16 cellular contexts compared by ENCODE assay signal in genomic region chr10:6823770-6824169, GRCh38.
DNase-seq lines count a peak whose midpoint lies in the region; ATAC-seq, FAIRE-seq and TF ChIP-seq lines count a peak whose summit lies in the region.
"Had no signal": no experiment of that assay in that cellular context is flagged by ENCODE, and none has a peak within 500 bp of the region (broad histone marks: within the 10 kb centered on the region; RNA-seq: fewer than 3 reads in every experiment).

No MANE protein-coding gene starts in this region.

- CTCF ChIA-PET in A549 (lab: Yijun Ruan, JAX) (no interaction called here), mammary epithelial cell (lab: Charles Lee; ENCODE audit: low non-redundant PET) (no interaction called here)

- TF ChIP-seq RAD21 in A549 (conservative IDR thresholded peaks at IDR 0.05 in 1 of 2, IDR thresholded peaks at IDR 0.05 in 1 of 2), result no peak

- WGBS in A549 (ENCODE audit: missing lambda C conversion rate), result 0% methylated on average over 1 of the region's 1 CpG
- 64% methylated on average over 1 of the region's 1 CpG for WGBS in HUES64
- 0% methylated on average over 1 of the region's 1 CpG for WGBS in mammary epithelial cell (ENCODE audit: low coverage, missing lambda C conversion rate)

- H3K4me1 ChIP-seq in A549 (peaks cover 11% of the 10 kb centered on the region), HUES64 (ENCODE audit: insufficient read depth, low read length) (peaks cover 12% of the 10 kb centered on the region), mammary epithelial cell (ENCODE audit: insufficient read depth, low read length) (no peaks in the 10 kb centered on the region), foreskin keratinocyte (peaks cover 7% of the 10 kb centered on the region)
- H3K4me1 ChIP-seq: BLaER1 treated with 17β-estradiol and CSF1 and Interleukin-3, amounts not matched to agents 10 nM and 100 nM had no signal

- BruUV-seq in mammary epithelial cell (replicated peaks; lab: Mats Ljungman, UMichigan), result no TSS peak

- H3K9ac ChIP-seq in HUES64 (ENCODE audit: low read depth, low read length) (no peak overlapping the region), mammary epithelial cell (ENCODE audit: insufficient read depth, low read length) (no peak overlapping the region)
- H3K9ac ChIP-seq: BLaER1 treated with 17β-estradiol and CSF1 and Interleukin-3, amounts not matched to agents 10 nM and 100 nM had no signal

- H3K36me3 ChIP-seq in HUES64 (ENCODE audit: insufficient read depth, low read length) (no peaks in the 10 kb centered on the region), mammary epithelial cell (ENCODE audit: insufficient read depth, low read length) (no peaks in the 10 kb centered on the region)
- H3K36me3 ChIP-seq: BLaER1 treated with 17β-estradiol and CSF1 and Interleukin-3, amounts not matched to agents 10 nM and 100 nM had no signal

- H3K4me2 ChIP-seq in A549 (peak overlapping the region; percentile 49), mammary epithelial cell (ENCODE audit: insufficient read depth, low read depth, low read length) (no peak overlapping the region)
- H3K4me2 ChIP-seq: BLaER1 treated with 17β-estradiol and CSF1 and Interleukin-3, amounts not matched to agents 10 nM and 100 nM had no signal

- H3K9me3 ChIP-seq in A549 (no peaks in the 10 kb centered on the region), HUES64 (ENCODE audit: insufficient read depth, low read depth, low read length) (no peaks in the 10 kb centered on the region), mammary epithelial cell (replicated peaks; ENCODE audit: insufficient read depth, low read length) (no peaks in the 10 kb centered on the region)
- H3K9me3 ChIP-seq: BLaER1 treated with 17β-estradiol and CSF1 and Interleukin-3, amounts not matched to agents 10 nM and 100 nM had no signal

- no peak for TF ChIP-seq CTCF in A549 (IDR thresholded peaks at IDR 0.05)
- no peak for TF ChIP-seq CTCF in mammary epithelial cell (conservative IDR thresholded peaks at IDR 0.05 in 1 of 2, IDR thresholded peaks at IDR 0.05 in 1 of 2; ENCODE audit: extremely low read depth in 1 of 2, insufficient read depth in 1 of 2, low read depth in 1 of 2, low read length in 2 of 2)
- TF ChIP-seq CTCF in foreskin keratinocyte (conservative IDR thresholded peaks at IDR 0.05), result no peak

- peak in 1 of 2 experiments; percentile 41 for DNase-seq in A549 (ENCODE audit: low read depth in 1 of 2, low spot score in 1 of 2)
- DNase-seq in mammary epithelial cell, result peak; percentile 4
- peak in 1 of 2 donors; percentile 17 for DNase-seq in foreskin keratinocyte
- DNase-seq in SKM-1 (lab: John Stamatoyannopoulos, UW; ENCODE audit: unreplicated experiment), result no peak
- no peak for DNase-seq in left lobe of liver (ENCODE audit: low spot score)
- no peak for DNase-seq in NCI-H2107 (lab: John Stamatoyannopoulos, UW)
- DNase-seq: 8988T; ACHN; CD4-positive, CD25-positive, alpha-beta regulatory T cell; DMS53; GF-D8 had no signal

- POLR2A ChIA-PET in A549 (lab: Yijun Ruan, JAX), result no interaction called here

- no peaks in the 10 kb centered on the region for H4K20me1 ChIP-seq in mammary epithelial cell (ENCODE audit: insufficient read depth, low read length)
- H4K20me1 ChIP-seq: BLaER1 treated with 17β-estradiol and CSF1 and Interleukin-3, amounts not matched to agents 10 nM and 100 nM had no signal

- H3K79me2 ChIP-seq in mammary epithelial cell (ENCODE audit: insufficient read depth, low read length), result no peaks in the 10 kb centered on the region

- dilution Hi-C loops in mammary epithelial cell (cut with HindIII; ENCODE audit: low sequenced_read_pairs), result no loop called here

- intact Hi-C loops in mammary epithelial cell (cut with micrococcal nuclease), result no loop called here

- in situ Hi-C loops in mammary epithelial cell (cut with MboI; ENCODE audit: low sequenced_read_pairs in 2 of 2), result no loop called here

- H3K4me3 ChIP-seq in A549, result no peak overlapping the region
- no peak overlapping the region for H3K4me3 ChIP-seq in HUES64 (ENCODE audit: low read length)
- H3K4me3 ChIP-seq in mammary epithelial cell (replicated peaks in 1 of 3; ENCODE audit: insufficient read depth in 1 of 3, low read depth in 2 of 3, low read length in 3 of 3), result no peak overlapping the region
- H3K4me3 ChIP-seq: BLaER1 treated with 17β-estradiol and CSF1 and Interleukin-3, amounts not matched to agents 10 nM and 100 nM; K562 had no signal

- H3K27ac ChIP-seq in A549, result no peak overlapping the region; a peak in 1 of 6 replicates
- H3K27ac ChIP-seq in HUES64 (ENCODE audit: low read depth, low read length), result peak overlapping the region; percentile 46; the same call in 1 of the 2 replicates
- no peak overlapping the region for H3K27ac ChIP-seq in mammary epithelial cell (ENCODE audit: insufficient read depth, low read depth, low read length)
- H3K27ac ChIP-seq in foreskin keratinocyte, result no peak overlapping the region
- H3K27ac ChIP-seq: BLaER1 treated with 17β-estradiol and CSF1 and Interleukin-3, amounts not matched to agents 10 nM and 100 nM had no signal

- TF ChIP-seq POLR2A in A549 (IDR thresholded peaks at IDR 0.05; ENCODE audit: low read length), result no peak

- TF ChIP-seq EP300 in A549 (IDR thresholded peaks at IDR 0.05), result no peak

- peak; percentile 64 to 80; a peak in 3 of 6 replicates for ATAC-seq in A549
- ATAC-seq in foreskin keratinocyte, result peak; percentile 41
- no peak for ATAC-seq in left lobe of liver
- ATAC-seq: HepG2, K562 had no signal

- H3K27me3 ChIP-seq in HUES64 (ENCODE audit: insufficient read depth, low read length) (no peaks in the 10 kb centered on the region), mammary epithelial cell (ENCODE audit: insufficient read depth, low read length) (no peaks in the 10 kb centered on the region), foreskin keratinocyte (no peaks in the 10 kb centered on the region)
- H3K27me3 ChIP-seq: BLaER1 treated with 17β-estradiol and CSF1 and Interleukin-3, amounts not matched to agents 10 nM and 100 nM had no signal

- no peak for FAIRE-seq in A549 (lab: Jason Lieb, UNC)
- FAIRE-seq: H54, HepG2, K562 had no signal

- no peak overlapping the region for H2AFZ ChIP-seq in mammary epithelial cell (ENCODE audit: low read depth, low read length)

TF ChIP-seq in A549, 52 proteins besides CTCF, POLR2A, EP300 and RAD21:
- no peak for TF ChIP-seq KDM1A (IDR thresholded peaks at IDR 0.05; ENCODE audit: low read depth)
- no peak for TF ChIP-seq HDAC2 (IDR thresholded peaks at IDR 0.05)
- TF ChIP-seq HES2 (IDR thresholded peaks at IDR 0.05), result no peak
- 0 out of 4 replicates have a peak, but pooled peaks of 1 of the 2 experiments have one; percentile 41 for TF ChIP-seq CEBPB (IDR thresholded peaks at IDR 0.05)
- no peak for TF ChIP-seq TP53 (CRISPR knock-in tag; IDR thresholded peaks at IDR 0.05)
- no peak for TF ChIP-seq NPAS2 (CRISPR knock-in tag; IDR thresholded peaks at IDR 0.05; ENCODE audit: borderline replicate concordance)
- no peak for TF ChIP-seq PBX3 (IDR thresholded peaks at IDR 0.05)
- TF ChIP-seq CHD2 (IDR thresholded peaks at IDR 0.05; ENCODE audit: low read length, partially characterized antibody), result no peak
- TF ChIP-seq ELK1 (IDR thresholded peaks at IDR 0.05; ENCODE audit: low read depth, low read length), result no peak
- no peak for TF ChIP-seq ESRRA (IDR thresholded peaks at IDR 0.05; ENCODE audit: borderline replicate concordance, low read length)
- no peak for TF ChIP-seq SREBF2 (IDR thresholded peaks at IDR 0.05)
- no peak for TF ChIP-seq POLR2AphosphoS2 (conservative IDR thresholded peaks at IDR 0.05; ENCODE audit: low read length)
- TF ChIP-seq EHF (CRISPR knock-in tag; IDR thresholded peaks at IDR 0.05), result no peak
- peak; percentile 39; the same call in 1 of the 2 replicates for TF ChIP-seq JUNB (IDR thresholded peaks at IDR 0.05)
- no peak for TF ChIP-seq FOSL2 (IDR thresholded peaks at IDR 0.05)
- peak; percentile 56 for TF ChIP-seq FOSL2 (CRISPR knock-in tag; IDR thresholded peaks at IDR 0.05)
